In genomic region chr9:114570742-114571141, GRCh38 we compare ENCODE assay signal across 1 cellular context.
A peak's percentile ranks its signal among the peaks of the same experiment; 100 is the strongest.
TF ChIP-seq lines count a peak whose summit lies in the region.

No MANE protein-coding gene starts in this region.

TF ChIP-seq in HepG2, 621 proteins besides CTCF, POLR2A, EP300 and RAD21 (continued from another document):
- TF ChIP-seq ARID5B (CRISPR knock-in tag; IDR thresholded peaks at IDR 0.05) (peak; percentile 77), ZMYM2 (CRISPR knock-in tag; IDR thresholded peaks at IDR 0.05) (peak; percentile 64; the same call in 1 of the 2 replicates)
